ENCODE assay signal across 10 cellular contexts in genomic region chr19:1017115-1017905, GRCh38. TPM values are rescaled to one million over a fixed set of nuclear protein-coding genes. Genes with fewer than 3 reads are reported as not detected.
DNase-seq lines count a peak whose midpoint lies in the region; ATAC-seq, FAIRE-seq and TF ChIP-seq lines count a peak whose summit lies in the region.
"Had no signal": no experiment of that assay in that cellular context is flagged by ENCODE, and none has a peak within 500 bp of the region (broad histone marks: within the 10 kb centered on the region; RNA-seq: fewer than 3 reads in every experiment).

No MANE protein-coding gene starts in this region.

- no peaks in the 10 kb centered on the region for H3K9me3 ChIP-seq in keratinocyte (ENCODE audit: control insufficient read depth, low read depth, low read length)
- no peaks in the 10 kb centered on the region for H3K9me3 ChIP-seq in suprapubic skin

- H3K36me3 Mint-ChIP-seq in activated naive CD4-positive, alpha-beta T cell treated with anti-CD3 and anti-CD28 coated beads for 36 hours (ENCODE audit: low read depth), result peaks cover 3% of the 10 kb centered on the region
- peaks cover 30% of the 10 kb centered on the region for H3K36me3 Mint-ChIP-seq in activated T-helper 17 cell treated with anti-CD3 and anti-CD28 coated beads, Interleukin-2, amount 50 U/mL, for 72 hours (ENCODE audit: low read depth)

- peak overlapping the region; percentile 81 for H3K4me2 ChIP-seq in keratinocyte (ENCODE audit: control insufficient read depth, extremely low read depth, insufficient read depth, low read depth, low read length)

- peak; percentile 51 for FAIRE-seq in keratinocyte (lab: Jason Lieb, UNC)

- no peaks in the 10 kb centered on the region for H3K27me3 Mint-ChIP-seq in activated naive CD4-positive, alpha-beta T cell treated with anti-CD3 and anti-CD28 coated beads for 36 hours (ENCODE audit: low read depth)
- H3K27me3 Mint-ChIP-seq in activated T-helper 17 cell treated with anti-CD3 and anti-CD28 coated beads, Interleukin-2, amount 50 U/mL, for 72 hours, result no peaks in the 10 kb centered on the region

- WGBS in suprapubic skin, result 39% methylated on average over 20 of the region's 24 CpGs

- dilution Hi-C loops in keratinocyte (cut with MboI; ENCODE audit: extremely low pct_ligation_motif_present, low sequenced_read_pairs), result no loop called here

- H3K27me3 ChIP-seq in keratinocyte (ENCODE audit: control insufficient read depth, extremely low read depth, insufficient read depth, low read length), result no peaks in the 10 kb centered on the region
- H3K27me3 ChIP-seq in suprapubic skin, result no peaks in the 10 kb centered on the region

- peaks cover 82% of the 10 kb centered on the region for H3K79me2 ChIP-seq in keratinocyte (ENCODE audit: control insufficient read depth, insufficient read depth, low read length)

- peaks cover 4% of the 10 kb centered on the region for H3K9me1 ChIP-seq in keratinocyte (ENCODE audit: control insufficient read depth, extremely low read depth, insufficient read depth, low read length)

- no peak for TF ChIP-seq POLR2A in suprapubic skin (IDR thresholded peaks at IDR 0.05)

- H3K27ac ChIP-seq in keratinocyte (ENCODE audit: control insufficient read depth, insufficient read depth, low read length) (peak overlapping the region; percentile 60), suprapubic skin (peak overlapping the region; percentile 1)

- CTCF ChIA-PET in activated naive CD4-positive, alpha-beta T cell treated with anti-CD3 and anti-CD28 coated beads for 36 hours (lab: Charles Lee), result no interaction called here

- H3K36me3 ChIP-seq in keratinocyte (ENCODE audit: control insufficient read depth in 2 of 2, extremely low read depth in 1 of 2, insufficient read depth in 2 of 2, low read length in 2 of 2), result peaks cover 4 to 11% of the 10 kb centered on the region in 2 experiments
- peaks cover 22% of the 10 kb centered on the region for H3K36me3 ChIP-seq in suprapubic skin

- ATAC-seq in activated T-helper 17 cell treated with anti-CD3 and anti-CD28 coated beads, Interleukin-2, amount 50 U/mL, for 72 hours (replicated peaks), result no peak
- ATAC-seq in GM21576 (IDR thresholded peaks at IDR 0.05; ENCODE audit: unreplicated experiment) (no peak), HG03095 (IDR thresholded peaks at IDR 0.05; ENCODE audit: unreplicated experiment) (no peak)

- H2AFZ ChIP-seq in keratinocyte (ENCODE audit: control insufficient read depth, low read length), result no peak overlapping the region

- H3K9me3 Mint-ChIP-seq in activated naive CD4-positive, alpha-beta T cell treated with anti-CD3 and anti-CD28 coated beads for 36 hours, result no peaks in the 10 kb centered on the region
- no peaks in the 10 kb centered on the region for H3K9me3 Mint-ChIP-seq in activated T-helper 17 cell treated with anti-CD3 and anti-CD28 coated beads, Interleukin-2, amount 50 U/mL, for 72 hours

- H3K4me3 Mint-ChIP-seq in activated naive CD4-positive, alpha-beta T cell treated with anti-CD3 and anti-CD28 coated beads for 36 hours, result no peak overlapping the region
- H3K4me3 Mint-ChIP-seq in activated T-helper 17 cell treated with anti-CD3 and anti-CD28 coated beads, Interleukin-2, amount 50 U/mL, for 72 hours, result peak overlapping the region; percentile 91

- DNase-seq in activated naive CD4-positive, alpha-beta T cell treated with anti-CD3 and anti-CD28 coated beads for 36 hours, result no peak
- no peak for DNase-seq in activated naive CD4-positive, alpha-beta T cell (lab: John Stamatoyannopoulos, UW)
- DNase-seq in keratinocyte (ENCODE audit: low read depth, low spot score) (no peak), suprapubic skin (ENCODE audit: low spot score in 2 of 2) (no peak)
- DNase-seq in activated CD4-positive, CD25-positive, alpha-beta regulatory T cell treated with anti-CD3 and anti-CD28 coated beads, Interleukin-2, amount 50 U/mL, for 72 hours, result no peak
- DNase-seq: NCI-H524 had no signal

- intact Hi-C loops in activated naive CD4-positive, alpha-beta T cell treated with anti-CD3 and anti-CD28 coated beads for 36 hours (cut with micrococcal nuclease), result no loop called here

- H3K4me1 ChIP-seq in keratinocyte (ENCODE audit: control insufficient read depth, extremely low read depth, insufficient read depth, low read length) (peaks cover 38% of the 10 kb centered on the region), suprapubic skin (peaks cover 67% of the 10 kb centered on the region)

- H3K27ac Mint-ChIP-seq in activated naive CD4-positive, alpha-beta T cell treated with anti-CD3 and anti-CD28 coated beads for 36 hours, result peak overlapping the region; percentile 24
- peak overlapping the region; percentile 90 for H3K27ac Mint-ChIP-seq in activated T-helper 17 cell treated with anti-CD3 and anti-CD28 coated beads, Interleukin-2, amount 50 U/mL, for 72 hours

- H3K4me3 ChIP-seq in keratinocyte (ENCODE audit: control insufficient read depth in 2 of 3, extremely low read depth in 1 of 3, insufficient read depth in 2 of 3, low read depth in 1 of 3, low read length in 3 of 3) (peak overlapping the region; percentile 0 to 38 (median 37)), suprapubic skin (peak overlapping the region; percentile 1)
- H3K4me3 ChIP-seq: lung had no signal

- H3K9ac ChIP-seq in keratinocyte (ENCODE audit: control insufficient read depth, extremely low read depth, insufficient read depth, low read length), result peak overlapping the region; percentile 34

- peaks cover 31% of the 10 kb centered on the region for H4K20me1 ChIP-seq in keratinocyte (ENCODE audit: control insufficient read depth, extremely low read depth, insufficient read depth, low read length)

- TF ChIP-seq EP300 in suprapubic skin (IDR thresholded peaks at IDR 0.05), result no peak

- H3K4me1 Mint-ChIP-seq in activated naive CD4-positive, alpha-beta T cell treated with anti-CD3 and anti-CD28 coated beads for 36 hours (ENCODE audit: low read depth), result peaks cover 46% of the 10 kb centered on the region
- H3K4me1 Mint-ChIP-seq in activated T-helper 17 cell treated with anti-CD3 and anti-CD28 coated beads, Interleukin-2, amount 50 U/mL, for 72 hours, result peaks cover 15% of the 10 kb centered on the region

- TF ChIP-seq CTCF in keratinocyte (optimal IDR thresholded peaks at IDR 0.05 in 1 of 3, IDR thresholded peaks at IDR 0.05 in 1 of 3, conservative IDR thresholded peaks at IDR 0.05 in 1 of 3; ENCODE audit: extremely low read depth in 1 of 3, insufficient read depth in 2 of 3, low read length in 3 of 3) (no peak), suprapubic skin (IDR thresholded peaks at IDR 0.05) (no peak)

RNA-seq across cellular contexts. Expression of gene TMEM259, which starts 3.6 kb away (rescaled TPM):
- total RNA-seq in activated naive CD4-positive, alpha-beta T cell treated with anti-CD3 and anti-CD28 coated beads for 36 hours, result 100 to 1,000 TPM; 105 to 109 TPM
- total RNA-seq in activated T-helper 17 cell treated with anti-CD3 and anti-CD28 coated beads, Interleukin-2, amount 50 U/mL, for 72 hours, result 100 to 1,000 TPM; 101 to 120 TPM
- 61.5 to 136 TPM (median 88.0 TPM) in 3 replicates for polyA plus RNA-seq in keratinocyte
- 20.3 TPM for polyA plus RNA-seq in keratinocyte (2011; ENCODE audit: low read depth)
- 27.0 and 52.9 TPM in 2 replicates for polyA plus RNA-seq in keratinocyte (2011; cell fraction: cytosol; rRNA removed)
- 272 and 345 TPM in 2 replicates for polyA plus RNA-seq in keratinocyte (2011; cell fraction: nucleus; rRNA removed)
- 73.6 and 95.3 TPM in 2 replicates for polyA plus RNA-seq in keratinocyte (2012; ENCODE audit: low replicate concordance)
- polyA minus RNA-seq in keratinocyte, result 51.8 to 216 TPM (median 62.8 TPM) in 3 replicates
- polyA minus RNA-seq in keratinocyte (2011; cell fraction: cytosol; rRNA and poly(A)+ RNA removed), result 53.9 TPM
- polyA minus RNA-seq in keratinocyte (2011; cell fraction: nucleus; rRNA and poly(A)+ RNA removed), result 66.9 and 74.8 TPM in 2 replicates
- 100 to 1,000 TPM; 165 to 349 (median 243) TPM for total RNA-seq in suprapubic skin

RNA-seq across cellular contexts. Expression of gene RNU6-2, which starts 4.0 kb away (rescaled TPM):
- total RNA-seq in activated naive CD4-positive, alpha-beta T cell treated with anti-CD3 and anti-CD28 coated beads for 36 hours, result not detected
- not detected for total RNA-seq in activated T-helper 17 cell treated with anti-CD3 and anti-CD28 coated beads, Interleukin-2, amount 50 U/mL, for 72 hours
- not detected in 3 replicates for polyA plus RNA-seq in keratinocyte
- not detected for polyA plus RNA-seq in keratinocyte (2011; ENCODE audit: low read depth)
- not detected in 2 replicates for polyA plus RNA-seq in keratinocyte (2011; cell fraction: cytosol; rRNA removed)
- polyA plus RNA-seq in keratinocyte (2011; cell fraction: nucleus; rRNA removed), result not detected in 2 replicates
- not detected in 2 replicates for polyA plus RNA-seq in keratinocyte (2012; ENCODE audit: low replicate concordance)
- polyA minus RNA-seq in keratinocyte, result not detected in 3 replicates
- polyA minus RNA-seq in keratinocyte (2011; cell fraction: cytosol; rRNA and poly(A)+ RNA removed), result not detected
- polyA minus RNA-seq in keratinocyte (2011; cell fraction: nucleus; rRNA and poly(A)+ RNA removed), result not detected in 2 replicates
- total RNA-seq in suprapubic skin, result not detected
- total RNA-seq: lung had no signal
- polyA plus RNA-seq: lung had no signal

RNA-seq across cellular contexts. Expression of gene CNN2, which starts 9.1 kb away (rescaled TPM):
- total RNA-seq in activated naive CD4-positive, alpha-beta T cell treated with anti-CD3 and anti-CD28 coated beads for 36 hours, result 100 to 1,000 TPM; 104 TPM
- total RNA-seq in activated T-helper 17 cell treated with anti-CD3 and anti-CD28 coated beads, Interleukin-2, amount 50 U/mL, for 72 hours, result 100 to 1,000 TPM; 152 to 246 TPM
- 105 to 495 TPM (median 136 TPM) in 3 replicates for polyA plus RNA-seq in keratinocyte
- polyA plus RNA-seq in keratinocyte (2011; ENCODE audit: low read depth), result 186 TPM
- 254 and 453 TPM in 2 replicates for polyA plus RNA-seq in keratinocyte (2011; cell fraction: cytosol; rRNA removed)
- 183 and 199 TPM in 2 replicates for polyA plus RNA-seq in keratinocyte (2011; cell fraction: nucleus; rRNA removed)
- 103 and 434 TPM in 2 replicates for polyA plus RNA-seq in keratinocyte (2012; ENCODE audit: low replicate concordance)
- polyA minus RNA-seq in keratinocyte, result 315 to 953 TPM (median 352 TPM) in 3 replicates
- polyA minus RNA-seq in keratinocyte (2011; cell fraction: cytosol; rRNA and poly(A)+ RNA removed), result 700 TPM
- polyA minus RNA-seq in keratinocyte (2011; cell fraction: nucleus; rRNA and poly(A)+ RNA removed), result 110 and 152 TPM in 2 replicates
- total RNA-seq in suprapubic skin, result 10 to 100 TPM; 44.0 to 75.1 (median 68.4) TPM

RNA-seq across cellular contexts. Expression of gene GRIN3B, which starts 17.1 kb away (rescaled TPM):
- total RNA-seq in activated naive CD4-positive, alpha-beta T cell treated with anti-CD3 and anti-CD28 coated beads for 36 hours, result under 1 TPM in 1 of 2 experiments, not detected in 1; 0.10 TPM
- total RNA-seq in activated T-helper 17 cell treated with anti-CD3 and anti-CD28 coated beads, Interleukin-2, amount 50 U/mL, for 72 hours, result under 1 TPM in 1 of 2 donors, not detected in 1; 0.21 TPM
- polyA plus RNA-seq in keratinocyte, result 0.20 to 1.9 TPM (median 0.84 TPM) in 3 replicates
- polyA plus RNA-seq in keratinocyte (2011; ENCODE audit: low read depth), result 0.12 TPM
- 0.11 and 0.79 TPM in 2 replicates for polyA plus RNA-seq in keratinocyte (2011; cell fraction: cytosol; rRNA removed)
- polyA plus RNA-seq in keratinocyte (2011; cell fraction: nucleus; rRNA removed), result 2.7 and 8.4 TPM in 2 replicates
- polyA plus RNA-seq in keratinocyte (2012; ENCODE audit: low replicate concordance), result 0.76 and 0.95 TPM in 2 replicates
- polyA minus RNA-seq in keratinocyte, result 0.22 to 1.5 TPM (median 0.56 TPM) in 3 replicates
- polyA minus RNA-seq in keratinocyte (2011; cell fraction: cytosol; rRNA and poly(A)+ RNA removed), result 2.5 TPM
- polyA minus RNA-seq in keratinocyte (2011; cell fraction: nucleus; rRNA and poly(A)+ RNA removed), result 3.4 TPM in 2 replicates
- 1 to 10 TPM in 1 of 4 donors, under 1 TPM in 1, not detected in 2; 0.13 to 1.1 TPM for total RNA-seq in suprapubic skin

RNA-seq across cellular contexts. Expression of gene ABCA7, which starts 22.6 kb away (rescaled TPM):
- total RNA-seq in activated naive CD4-positive, alpha-beta T cell treated with anti-CD3 and anti-CD28 coated beads for 36 hours, result 10 to 100 TPM; 24.4 to 30.1 TPM
- 10 to 100 TPM; 21.8 to 31.2 TPM for total RNA-seq in activated T-helper 17 cell treated with anti-CD3 and anti-CD28 coated beads, Interleukin-2, amount 50 U/mL, for 72 hours
- polyA plus RNA-seq in keratinocyte, result 7.4 to 11.0 TPM (median 7.9 TPM) in 3 replicates
- polyA plus RNA-seq in keratinocyte (2011; ENCODE audit: low read depth), result 19.5 TPM
- polyA plus RNA-seq in keratinocyte (2011; cell fraction: cytosol; rRNA removed), result 2.5 and 4.0 TPM in 2 replicates
- polyA plus RNA-seq in keratinocyte (2011; cell fraction: nucleus; rRNA removed), result 52.2 and 76.0 TPM in 2 replicates
- 24.8 and 30.3 TPM in 2 replicates for polyA plus RNA-seq in keratinocyte (2012; ENCODE audit: low replicate concordance)
- 15.3 to 35.6 TPM (median 15.8 TPM) in 3 replicates for polyA minus RNA-seq in keratinocyte
- polyA minus RNA-seq in keratinocyte (2011; cell fraction: cytosol; rRNA and poly(A)+ RNA removed), result 27.8 TPM
- 58.4 and 58.8 TPM in 2 replicates for polyA minus RNA-seq in keratinocyte (2011; cell fraction: nucleus; rRNA and poly(A)+ RNA removed)
- total RNA-seq in suprapubic skin, result 10 to 100 TPM; 29.8 to 97.6 (median 47.5) TPM
